Comparison of ENCODE assay signal across 1 cellular context in the genomic region with DNA sequence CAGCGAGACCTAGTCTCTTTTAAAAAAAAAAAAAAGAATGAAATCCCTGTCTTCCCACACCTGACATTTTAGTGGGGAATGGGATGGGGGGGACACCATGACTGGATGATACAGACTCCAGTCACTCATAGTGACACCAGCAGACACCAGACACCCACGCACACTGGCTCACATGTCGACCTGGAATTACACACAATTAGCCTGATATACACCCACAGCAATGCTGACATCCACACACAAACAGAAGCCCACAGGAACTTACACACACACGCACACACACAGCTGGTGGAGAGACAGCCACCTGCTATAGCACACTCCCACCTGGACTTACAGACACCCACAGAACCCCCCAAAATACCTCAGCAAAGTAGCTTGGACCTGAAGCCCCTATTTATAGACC.
A peak's percentile ranks its signal among the peaks of the same experiment; 100 is the strongest.
TF ChIP-seq lines count a peak whose summit lies in the region.

No MANE protein-coding gene starts in this region.

TF ChIP-seq in GM12878, 131 proteins besides CTCF, POLR2A, EP300 and RAD21:
- TF ChIP-seq NBN (IDR thresholded peaks at IDR 0.05) = peak; percentile 56; the same call in 1 of the 2 replicates
- TF ChIP-seq, protein P1, sequence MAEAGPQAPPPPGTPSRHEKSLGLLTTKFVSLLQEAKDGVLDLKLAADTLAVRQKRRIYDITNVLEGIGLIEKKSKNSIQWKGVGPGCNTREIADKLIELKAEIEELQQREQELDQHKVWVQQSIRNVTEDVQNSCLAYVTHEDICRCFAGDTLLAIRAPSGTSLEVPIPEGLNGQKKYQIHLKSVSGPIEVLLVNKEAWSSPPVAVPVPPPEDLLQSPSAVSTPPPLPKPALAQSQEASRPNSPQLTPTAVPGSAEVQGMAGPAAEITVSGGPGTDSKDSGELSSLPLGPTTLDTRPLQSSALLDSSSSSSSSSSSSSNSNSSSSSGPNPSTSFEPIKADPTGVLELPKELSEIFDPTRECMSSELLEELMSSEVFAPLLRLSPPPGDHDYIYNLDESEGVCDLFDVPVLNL (IDR thresholded peaks at IDR 0.05; ENCODE audit: low read depth, low read length) = no peak
- TF ChIP-seq HCFC1 (IDR thresholded peaks at IDR 0.05; ENCODE audit: low read length) = no peak
- TF ChIP-seq EGR1 (IDR thresholded peaks at IDR 0.05; ENCODE audit: borderline replicate concordance in 1 of 2, low read depth in 2 of 2, low read length in 2 of 2) = peak in 1 of 2 experiments; percentile 40; a peak in 1 of 3 replicates
- TF ChIP-seq ZSCAN29 (IDR thresholded peaks at IDR 0.05) = no peak
- TF ChIP-seq FOXM1 (IDR thresholded peaks at IDR 0.05; ENCODE audit: low read depth, low read length) = no peak
- peak; percentile 35; the same call in 1 of the 2 replicates for TF ChIP-seq MTA2 (IDR thresholded peaks at IDR 0.05; ENCODE audit: low read depth)
- peak; percentile 92 for TF ChIP-seq BCL3 (IDR thresholded peaks at IDR 0.05; ENCODE audit: borderline replicate concordance, insufficient read depth, low read depth, low read length, poor library complexity, severe bottlenecking)
- peak in 1 of 2 experiments; percentile 26; a peak in 1 of 4 replicates for TF ChIP-seq BHLHE40 (IDR thresholded peaks at IDR 0.05; ENCODE audit: borderline replicate concordance in 1 of 2, low read depth in 2 of 2, low read length in 1 of 2)
- TF ChIP-seq TCF3 (IDR thresholded peaks at IDR 0.05; ENCODE audit: borderline replicate concordance, insufficient read depth, low read depth, low read length) = 0 out of 2 replicates have a peak, but pooled peaks have one; percentile 48
- peak; percentile 65; the same call in 1 of the 2 replicates for TF ChIP-seq TCF12 (IDR thresholded peaks at IDR 0.05; ENCODE audit: low read depth, low read length)
- TF ChIP-seq SRF (IDR thresholded peaks at IDR 0.05; ENCODE audit: low read depth in 2 of 2, low read length in 2 of 2) = no peak
- TF ChIP-seq, protein P2, sequence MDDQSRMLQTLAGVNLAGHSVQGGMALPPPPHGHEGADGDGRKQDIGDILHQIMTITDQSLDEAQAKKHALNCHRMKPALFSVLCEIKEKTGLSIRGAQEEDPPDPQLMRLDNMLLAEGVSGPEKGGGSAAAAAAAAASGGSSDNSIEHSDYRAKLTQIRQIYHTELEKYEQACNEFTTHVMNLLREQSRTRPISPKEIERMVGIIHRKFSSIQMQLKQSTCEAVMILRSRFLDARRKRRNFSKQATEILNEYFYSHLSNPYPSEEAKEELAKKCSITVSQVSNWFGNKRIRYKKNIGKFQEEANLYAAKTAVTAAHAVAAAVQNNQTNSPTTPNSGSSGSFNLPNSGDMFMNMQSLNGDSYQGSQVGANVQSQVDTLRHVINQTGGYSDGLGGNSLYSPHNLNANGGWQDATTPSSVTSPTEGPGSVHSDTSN (IDR thresholded peaks at IDR 0.05; ENCODE audit: insufficient replicate concordance, low read depth, low read length) = peak; percentile 53
- TF ChIP-seq PKNOX1 (IDR thresholded peaks at IDR 0.05) = peak; percentile 40; the same call in 1 of the 2 replicates
